In genomic region chr14:76395161-76395560, GRCh38 we compare ENCODE assay signal across 9 cellular contexts. TPM values are rescaled to one million over a fixed set of nuclear protein-coding genes. Genes with fewer than 3 reads are reported as not detected.
"Had no signal": no experiment of that assay in that cellular context is flagged by ENCODE, and none has a peak within 500 bp of the region (broad histone marks: within the 10 kb centered on the region; RNA-seq: fewer than 3 reads in every experiment).

No MANE protein-coding gene starts in this region.

- H3K4me3 Mint-ChIP-seq: IgD-negative memory B cell had no signal

- DNase-seq: IMR-90, KBM-7, KG1 had no signal

- H3K9me3 Mint-ChIP-seq: IgD-negative memory B cell had no signal

- H3K4me1 Mint-ChIP-seq: IgD-negative memory B cell had no signal

- H3K27ac Mint-ChIP-seq: IgD-negative memory B cell had no signal

- ATAC-seq: HepG2, K562 had no signal

- FAIRE-seq: HepG2, K562 had no signal

- H3K4me3 ChIP-seq: K562 had no signal

- H3K36me3 Mint-ChIP-seq: IgD-negative memory B cell had no signal

- H3K27ac ChIP-seq: HL-60 had no signal

RNA-seq across cellular contexts. Expression of gene ESRRB, which starts 19.2 kb away (rescaled TPM):
- total RNA-seq: HT-29, HT1080, IMR-90 had no signal
- polyA plus RNA-seq: IgD-negative memory B cell, IMR-90 had no signal
